In the genomic region with DNA sequence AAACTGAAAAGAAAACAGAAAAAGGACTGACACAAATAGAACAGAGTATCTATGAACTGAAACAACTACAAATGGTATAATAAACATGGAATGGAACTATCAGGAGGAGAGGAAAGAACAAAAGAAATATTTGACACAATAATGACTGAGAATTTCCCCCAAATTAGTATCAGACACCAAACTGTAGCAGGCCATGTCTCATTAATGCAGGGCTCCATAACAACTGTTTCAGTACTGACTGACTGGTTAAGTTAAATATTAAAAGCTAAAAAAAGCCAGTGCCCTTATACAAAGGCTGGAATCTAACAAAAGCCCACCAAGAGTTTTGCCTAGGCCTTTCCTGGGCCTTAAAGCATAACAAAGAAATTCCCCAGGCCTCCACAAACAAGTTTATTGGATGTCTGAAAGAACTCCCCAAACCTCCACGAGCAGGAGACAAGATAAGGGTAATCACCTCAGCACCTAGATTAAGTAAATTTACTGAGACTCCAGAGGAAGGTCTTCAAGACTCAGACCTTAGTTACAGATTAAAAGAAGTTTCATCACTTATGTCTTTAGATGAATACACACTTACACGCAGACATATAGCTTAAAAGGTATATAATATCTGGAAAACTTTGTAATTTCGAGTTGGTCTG, we compare ENCODE assay signal across 12 cellular contexts. TPM values are rescaled to one million over a fixed set of nuclear protein-coding genes. Genes with fewer than 3 reads are reported as not detected.
A peak's percentile ranks its signal among the peaks of the same experiment; 100 is the strongest.
DNase-seq lines count a peak whose midpoint lies in the region; ATAC-seq and TF ChIP-seq lines count a peak whose summit lies in the region.
"Had no signal": no experiment of that assay in that cellular context is flagged by ENCODE, and none has a peak within 500 bp of the region (broad histone marks: within the 10 kb centered on the region; RNA-seq: fewer than 3 reads in every experiment).

No MANE protein-coding gene starts in this region.

- no peaks in the 10 kb centered on the region for H3K27me3 ChIP-seq in CD4-positive, alpha-beta T cell (ENCODE audit: control insufficient read depth, insufficient read depth, low read length)
- H3K27me3 ChIP-seq: BE2C had no signal

- H3K9me3 ChIP-seq in CD4-positive, alpha-beta T cell (ENCODE audit: control insufficient read depth, low read length), result no peaks in the 10 kb centered on the region
- H3K9me3 ChIP-seq: BE2C had no signal

- ATAC-seq in CD4-positive, alpha-beta T cell (ENCODE audit: poor library complexity), result no peak
- peak; percentile 74 for ATAC-seq in GM19463 (IDR thresholded peaks at IDR 0.05; ENCODE audit: unreplicated experiment)
- peak; percentile 64 for ATAC-seq in HG03139 (IDR thresholded peaks at IDR 0.05; ENCODE audit: unreplicated experiment)
- ATAC-seq in GM19455 (IDR thresholded peaks at IDR 0.05; ENCODE audit: unreplicated experiment), result no peak
- no peak for ATAC-seq in HG02870 (IDR thresholded peaks at IDR 0.05; ENCODE audit: unreplicated experiment)

- DNase-seq in CD4-positive, alpha-beta T cell, result no peak
- DNase-seq in iPS DF 19.7 (ENCODE audit: low read depth, low spot score) (peak; percentile 23), hippocampal formation (lab: John Stamatoyannopoulos, UW) (no peak)
- no peak for DNase-seq in stimulated activated naive CD4-positive, alpha-beta T cell treated with Interleukin-2 at 50 U/mL for 16 hours (lab: John Stamatoyannopoulos, UW)
- DNase-seq: BE2C, GM23248 had no signal

- POLR2A ChIA-PET in CD4-positive, alpha-beta T cell (lab: Charles Lee), result no interaction called here

- peaks cover 68% of the 10 kb centered on the region for H3K4me1 Mint-ChIP-seq in CD4-positive, alpha-beta T cell (ENCODE audit: low read depth)

- no peak for TF ChIP-seq CTCF in CD4-positive, alpha-beta T cell (IDR thresholded peaks at IDR 0.05)

- CTCF ChIA-PET in CD4-positive, alpha-beta T cell (lab: Charles Lee), result interaction anchor here (0.6 kb wide), 1 partner anchor 351 kb away, joined by 3 read pairs; no protein-coding TSS in a partner anchor

- intact Hi-C loops in CD4-positive, alpha-beta T cell (cut with DNase I, micrococcal nuclease), result no loop called here

- H3K27ac Mint-ChIP-seq in CD4-positive, alpha-beta T cell, result peak overlapping the region; percentile 52

- peaks cover 45% of the 10 kb centered on the region for H3K36me3 Mint-ChIP-seq in CD4-positive, alpha-beta T cell (ENCODE audit: low read depth)

- no peak overlapping the region for H3K4me3 Mint-ChIP-seq in CD4-positive, alpha-beta T cell

- no peaks in the 10 kb centered on the region for H3K9me3 Mint-ChIP-seq in CD4-positive, alpha-beta T cell

- no peaks in the 10 kb centered on the region for H3K27me3 Mint-ChIP-seq in CD4-positive, alpha-beta T cell

- H3K27ac ChIP-seq in CD4-positive, alpha-beta T cell (ENCODE audit: low read depth, low read length), result no peak overlapping the region
- H3K27ac ChIP-seq: GM23248, RWPE1, VCaP had no signal

RNA-seq across cellular contexts. Expression of a gene that starts 45.7 kb away (rescaled TPM):
- 10 to 100 TPM; 46.2 to 49.8 TPM for total RNA-seq in CD4-positive, alpha-beta T cell

RNA-seq across cellular contexts. Expression of a gene that starts 53.2 kb away (rescaled TPM):
- 1 to 10 TPM; 2.3 to 2.4 TPM for total RNA-seq in CD4-positive, alpha-beta T cell

Comparison
In these comparisons a context has a peak if more than half of its experiments do, and no peak if none do; other contexts are left out.
1. ATAC-seq: peak in GM19463 (single experiment) and HG03139 (single experiment); none in CD4-positive, alpha-beta T cell (single experiment), GM19455 (single experiment) and HG02870 (single experiment).